In genomic region chr5:173027905-173028304, GRCh38 we compare ENCODE assay signal across 1 cellular context.
TF ChIP-seq lines count a peak whose summit lies in the region.

No MANE protein-coding gene starts in this region.

TF ChIP-seq in K562, 482 proteins besides CTCF, POLR2A, EP300 and RAD21:
- TF ChIP-seq HINFP (tag; conservative IDR thresholded peaks at IDR 0.05; ENCODE audit: low read depth) (peak; percentile 77; the same call in 1 of the 2 replicates), MIER1 (IDR thresholded peaks at IDR 0.05; ENCODE audit: low read depth) (peak; percentile 25; the same call in 1 of the 2 replicates), ZBTB1 (CRISPR knock-in tag; IDR thresholded peaks at IDR 0.05; ENCODE audit: borderline replicate concordance, low read depth) (no peak)
